In the genomic region with DNA sequence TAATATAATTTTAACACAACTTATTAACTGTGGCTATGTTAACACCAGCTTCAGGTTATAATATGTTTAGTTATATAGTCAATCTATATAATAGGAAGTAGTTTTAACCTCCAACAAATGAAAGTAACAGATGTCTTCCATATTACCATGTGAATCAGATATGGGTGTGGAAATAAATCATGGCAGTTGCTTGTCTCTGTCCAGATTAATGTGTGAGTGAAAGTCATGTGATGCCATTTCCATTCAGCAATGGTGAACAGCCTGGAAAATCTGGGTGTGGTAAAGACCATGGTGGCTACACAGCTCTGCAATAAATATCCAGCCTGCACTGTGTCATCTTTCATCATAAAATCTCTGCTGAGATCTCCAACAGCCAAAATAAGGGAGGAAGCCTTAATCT, we compare ENCODE assay signal across 27 cellular contexts. TPM values are rescaled to one million over a fixed set of nuclear protein-coding genes. Genes with fewer than 3 reads are reported as not detected.
A peak's percentile ranks its signal among the peaks of the same experiment; 100 is the strongest.
DNase-seq lines count a peak whose midpoint lies in the region; ATAC-seq, FAIRE-seq and TF ChIP-seq lines count a peak whose summit lies in the region.
"Had no signal": no experiment of that assay in that cellular context is flagged by ENCODE, and none has a peak within 500 bp of the region (broad histone marks: within the 10 kb centered on the region; RNA-seq: fewer than 3 reads in every experiment).

No MANE protein-coding gene starts in this region.

- intact Hi-C loops in K562 (cut with micrococcal nuclease) (no loop called here), mucosa of descending colon (cut with DNase I, micrococcal nuclease) (no loop called here)

- no peak for FAIRE-seq in K562 (lab: Jason Lieb, UNC)
- FAIRE-seq: GM12892, H54, RCC 7860 had no signal

- POLR2A ChIA-PET in K562 (lab: Yijun Ruan, JAX) = no interaction called here

- CTCF ChIA-PET in K562 (lab: Yijun Ruan, JAX; ENCODE audit: low intra/inter-chr PET ratio) = no interaction called here

- BruUV-seq in K562 (replicated peaks; lab: Mats Ljungman, UMichigan) = no TSS peak

- H2AFZ ChIP-seq in K562 (ENCODE audit: low read depth, low read length) = no peak overlapping the region

- H3K79me2 ChIP-seq in K562 (ENCODE audit: control insufficient read depth, insufficient read depth, low read length) = no peaks in the 10 kb centered on the region

- no peak for TF ChIP-seq POLR2A in K562 (conservative IDR thresholded peaks at IDR 0.05)

- H3K9me3 ChIP-seq in K562 (replicated peaks; ENCODE audit: control insufficient read depth, insufficient read depth, low read depth, low read length) = no peaks in the 10 kb centered on the region
- H3K9me3 ChIP-seq in mucosa of descending colon = no peaks in the 10 kb centered on the region
- H3K9me3 ChIP-seq: BLaER1 treated with 17β-estradiol and CSF1 and Interleukin-3, amounts not matched to agents 10 nM and 100 nM had no signal

- ATAC-seq in K562 (no peak), mucosa of descending colon (peak; percentile 7)
- ATAC-seq: SK-N-SH treated with all-trans-retinoic acid at 6 μM for 48 hours, T-helper 17 cell had no signal

- peak; percentile 34 for DNase-seq in NCI-H2171 treated with DMSO at 0.1 percent for 48 hours (lab: John Stamatoyannopoulos, UW)
- DNase-seq in NCI-H2171 (lab: John Stamatoyannopoulos, UW) = no peak
- peak; percentile 13 for DNase-seq in LHCN-M2 (ENCODE audit: low read depth)
- DNase-seq in K562 (ENCODE audit: extremely low read depth in 1 of 4, low spot score in 3 of 4) = no peak
- no peak for DNase-seq in mucosa of descending colon
- DNase-seq in AG08395 (ENCODE audit: low spot score) = no peak
- DNase-seq in COLO668 (lab: John Stamatoyannopoulos, UW; ENCODE audit: unreplicated experiment) = no peak
- DNase-seq in NCI-H1105 (lab: John Stamatoyannopoulos, UW) = no peak
- DNase-seq: 8988T; AML-193; CD4-positive, alpha-beta T cell; COR-L47; DMS79 treated with DMSO at 0.1 percent for 48 hours; GF-D8; Kasumi-1; NCI-H1417; NCI-H1694; NCI-H2029 treated with DMSO at 0.1 percent for 48 hours; SIG-M5; T-helper 17 cell had no signal

- no peak for TF ChIP-seq RAD21 in K562 (CRISPR knock-in tag; conservative IDR thresholded peaks at IDR 0.05 in 1 of 2, IDR thresholded peaks at IDR 0.05 in 1 of 2)

- H4K20me1 ChIP-seq in K562 (replicated peaks; ENCODE audit: control insufficient read depth, insufficient read depth, low read length) = no peaks in the 10 kb centered on the region
- H4K20me1 ChIP-seq: BLaER1 treated with 17β-estradiol and CSF1 and Interleukin-3, amounts not matched to agents 10 nM and 100 nM had no signal

- in situ Hi-C loops in K562 (cut with MboI) = no loop called here

- no peaks in the 10 kb centered on the region for H3K36me3 ChIP-seq in K562 (ENCODE audit: control insufficient read depth, insufficient read depth, low read length)
- H3K36me3 ChIP-seq in mucosa of descending colon (ENCODE audit: low read depth) = no peaks in the 10 kb centered on the region
- H3K36me3 ChIP-seq: BLaER1 treated with 17β-estradiol and CSF1 and Interleukin-3, amounts not matched to agents 10 nM and 100 nM had no signal

- no peak overlapping the region for H3K9ac ChIP-seq in K562 (ENCODE audit: insufficient read depth in 1 of 2, low read depth in 2 of 2, low read length in 2 of 2)
- H3K9ac ChIP-seq: BLaER1 treated with 17β-estradiol and CSF1 and Interleukin-3, amounts not matched to agents 10 nM and 100 nM had no signal

- H3K4me2 ChIP-seq in K562 (ENCODE audit: insufficient read depth, low read length) = no peak overlapping the region
- H3K4me2 ChIP-seq: BLaER1 treated with 17β-estradiol and CSF1 and Interleukin-3, amounts not matched to agents 10 nM and 100 nM had no signal

- H3K4me1 ChIP-seq in K562 (replicated peaks in 1 of 2; ENCODE audit: control insufficient read depth in 2 of 2, insufficient read depth in 2 of 2, low read length in 2 of 2) = no peaks in the 10 kb centered on the region
- H3K4me1 ChIP-seq in mucosa of descending colon (ENCODE audit: low read depth) = no peaks in the 10 kb centered on the region

- no peaks in the 10 kb centered on the region for H3K27me3 ChIP-seq in K562 (ENCODE audit: control insufficient read depth in 2 of 2, insufficient read depth in 2 of 2, low read length in 2 of 2)
- H3K27me3 ChIP-seq: BLaER1 treated with 17β-estradiol and CSF1 and Interleukin-3, amounts not matched to agents 10 nM and 100 nM had no signal

- TF ChIP-seq EP300 in K562 (IDR thresholded peaks at IDR 0.05; ENCODE audit: low read length) = no peak

- no peaks in the 10 kb centered on the region for H3K9me1 ChIP-seq in K562 (ENCODE audit: control insufficient read depth, insufficient read depth, low read length)

- H3K4me3 ChIP-seq in K562 (no peak overlapping the region), mucosa of descending colon (no peak overlapping the region)
- H3K4me3 ChIP-seq: BLaER1 treated with 17β-estradiol and CSF1 and Interleukin-3, amounts not matched to agents 10 nM and 100 nM had no signal

- TF ChIP-seq CTCF in K562 (IDR thresholded peaks at IDR 0.05 in 2 of 3, conservative IDR thresholded peaks at IDR 0.05 in 1 of 3; ENCODE audit: insufficient read depth in 2 of 3, low read depth in 1 of 3, low read length in 3 of 3) (no peak), mucosa of descending colon (IDR thresholded peaks at IDR 0.05) (no peak)

- no peak overlapping the region for H3K27ac ChIP-seq in K562 (ENCODE audit: extremely low read depth, low read depth, low read length)
- H3K27ac ChIP-seq: BLaER1 treated with 17β-estradiol and CSF1 and Interleukin-3, amounts not matched to agents 10 nM and 100 nM had no signal

RNA-seq across cellular contexts. Expression of a gene that starts 27.8 kb away (rescaled TPM):
- total RNA-seq in LHCN-M2 (2014; rRNA removed) = not detected in 2 replicates
- polyA plus RNA-seq in LHCN-M2 (2012) = not detected
- total RNA-seq in K562 (2011; cell fraction: chromatin; rRNA removed; ENCODE audit: low replicate concordance) = 2.3 and 6.4 TPM in 2 replicates
- total RNA-seq in K562 (2011; cell fraction: nucleolus; rRNA removed) = 2.3 and 3.6 TPM in 2 replicates
- 3.8 and 4.1 TPM in 2 replicates for total RNA-seq in K562 (2011; cell fraction: nucleoplasm; rRNA removed)
- 2.8 TPM in 2 replicates for total RNA-seq in K562 (2014; rRNA removed)
- 4.0 and 5.5 TPM in 2 replicates for total RNA-seq in K562 (2014; rRNA removed; fragmentation: Illumina TruSeq; extraction: Trizol)
- total RNA-seq in K562 (2015; rRNA removed; fragmentation: Illumina TruSeq; extraction: Trizol) = 2.4 and 2.5 TPM in 2 replicates
- 2.0 and 2.8 TPM in 2 replicates for total RNA-seq in K562 (2021)
- polyA plus RNA-seq in K562 (2011; rRNA removed) = 4.0 and 23.6 TPM in 2 replicates
- polyA plus RNA-seq in K562 (2011; cell fraction: cytosol; rRNA removed) = 2.3 and 15.2 TPM in 2 replicates
- polyA plus RNA-seq in K562 (2011; cell fraction: nucleus; rRNA removed) = 5.1 and 30.7 TPM in 2 replicates
- 1.5 and 4.2 TPM in 2 replicates for polyA plus RNA-seq in K562 (2012)
- polyA plus RNA-seq in K562 (2014; fragmentation: Illumina TruSeq; extraction: Trizol) = 5.4 and 6.5 TPM in 2 replicates
- 1 to 10 TPM; 3.9 to 6.0 TPM for polyA plus RNA-seq in K562 (2014; fragmentation: Nextera tagmentation; extraction: Ambion mirVana)
- 3.6 and 4.7 TPM in 2 replicates for polyA plus RNA-seq in K562 (2014; rRNA removed)
- polyA minus RNA-seq in K562 (2011; rRNA and poly(A)+ RNA removed) = 3.4 and 28.1 TPM in 2 replicates
- 1.1 and 6.2 TPM in 2 replicates for polyA minus RNA-seq in K562 (2011; cell fraction: cytosol; rRNA and poly(A)+ RNA removed)
- 3.8 and 29.0 TPM in 2 replicates for polyA minus RNA-seq in K562 (2011; cell fraction: nucleus; rRNA and poly(A)+ RNA removed)
- total RNA-seq in mucosa of descending colon = 100 to 1,000 TPM in 1 of 3 donors, 10 to 100 TPM in 2; 24.2 to 106 (median 70.6) TPM
- total RNA-seq: CD4-positive, alpha-beta T cell; MCF 10A; T-helper 17 cell had no signal
- polyA plus RNA-seq: AG04450 had no signal

RNA-seq across cellular contexts. Expression of a gene that starts 33.7 kb away (rescaled TPM):
- total RNA-seq in LHCN-M2 (2014; rRNA removed) (32.5 and 42.2 TPM in 2 replicates), K562 (2014; rRNA removed) (15.8 TPM in 2 replicates), K562 (2014; rRNA removed; fragmentation: Illumina TruSeq; extraction: Trizol) (29.4 and 33.8 TPM in 2 replicates), K562 (2015; rRNA removed; fragmentation: Illumina TruSeq; extraction: Trizol) (20.5 and 24.6 TPM in 2 replicates), K562 (2021) (21.7 and 24.6 TPM in 2 replicates), mucosa of descending colon (10 to 100 TPM; 24.6 to 42.4 (median 30.2) TPM)
- 6.0 TPM for polyA plus RNA-seq in LHCN-M2 (2012)
- 24.2 and 68.9 TPM in 2 replicates for total RNA-seq in K562 (2011; cell fraction: chromatin; rRNA removed; ENCODE audit: low replicate concordance)
- total RNA-seq in K562 (2011; cell fraction: nucleolus; rRNA removed) = 6.7 and 9.7 TPM in 2 replicates
- total RNA-seq in K562 (2011; cell fraction: nucleoplasm; rRNA removed) = 22.9 and 30.3 TPM in 2 replicates
- polyA plus RNA-seq in K562 (2011; rRNA removed) (16.1 and 22.9 TPM in 2 replicates), K562 (2014; fragmentation: Illumina TruSeq; extraction: Trizol) (15.3 and 16.7 TPM in 2 replicates), K562 (2014; fragmentation: Nextera tagmentation; extraction: Ambion mirVana) (10 to 100 TPM; 10.5 to 14.9 TPM), K562 (2014; rRNA removed) (10.5 and 10.7 TPM in 2 replicates)
- 3.6 and 4.6 TPM in 2 replicates for polyA plus RNA-seq in K562 (2011; cell fraction: cytosol; rRNA removed)
- polyA plus RNA-seq in K562 (2011; cell fraction: nucleus; rRNA removed) = 14.4 and 21.9 TPM in 2 replicates
- 8.7 and 9.5 TPM in 2 replicates for polyA plus RNA-seq in K562 (2012)
- 42.8 and 53.3 TPM in 2 replicates for polyA minus RNA-seq in K562 (2011; rRNA and poly(A)+ RNA removed)
- 9.6 and 11.5 TPM in 2 replicates for polyA minus RNA-seq in K562 (2011; cell fraction: cytosol; rRNA and poly(A)+ RNA removed)
- 27.5 and 46.8 TPM in 2 replicates for polyA minus RNA-seq in K562 (2011; cell fraction: nucleus; rRNA and poly(A)+ RNA removed)

RNA-seq across cellular contexts. Expression of a gene that starts 50.3 kb away (rescaled TPM):
- total RNA-seq in LHCN-M2 (2014; rRNA removed) (18.5 and 28.4 TPM in 2 replicates), K562 (2014; rRNA removed) (0.41 and 0.59 TPM in 2 replicates), K562 (2014; rRNA removed; fragmentation: Illumina TruSeq; extraction: Trizol) (0.48 and 0.91 TPM in 2 replicates), K562 (2015; rRNA removed; fragmentation: Illumina TruSeq; extraction: Trizol) (0.87 and 1.0 TPM in 2 replicates), K562 (2021) (0.44 and 0.45 TPM in 2 replicates), mucosa of descending colon (10 to 100 TPM; 16.9 to 27.6 (median 22.8) TPM)
- polyA plus RNA-seq in LHCN-M2 (2012) = 7.5 TPM
- 0.05 and 0.42 TPM in 2 replicates for total RNA-seq in K562 (2011; cell fraction: chromatin; rRNA removed; ENCODE audit: low replicate concordance)
- not detected in 2 replicates for total RNA-seq in K562 (2011; cell fraction: nucleolus; rRNA removed)
- not detected in 2 replicates for total RNA-seq in K562 (2011; cell fraction: nucleoplasm; rRNA removed)
- polyA plus RNA-seq in K562 (2011; rRNA removed) (0.07 and 0.15 TPM in 2 replicates), K562 (2014; fragmentation: Illumina TruSeq; extraction: Trizol) (0.33 and 0.55 TPM in 2 replicates), K562 (2014; fragmentation: Nextera tagmentation; extraction: Ambion mirVana) (under 1 TPM; 0.44 to 0.48 TPM), K562 (2014; rRNA removed) (0.32 and 1.1 TPM in 2 replicates)
- polyA plus RNA-seq in K562 (2011; cell fraction: cytosol; rRNA removed) = under 0.01 TPM in 1 of 2 replicates, not detected in the other
- 0.21 and 0.23 TPM in 2 replicates for polyA plus RNA-seq in K562 (2011; cell fraction: nucleus; rRNA removed)
- 0.53 and 1.3 TPM in 2 replicates for polyA plus RNA-seq in K562 (2012)
- polyA minus RNA-seq in K562 (2011; rRNA and poly(A)+ RNA removed) = 0.03 and 0.04 TPM in 2 replicates
- not detected in 2 replicates for polyA minus RNA-seq in K562 (2011; cell fraction: cytosol; rRNA and poly(A)+ RNA removed)
- 0.11 and 0.13 TPM in 2 replicates for polyA minus RNA-seq in K562 (2011; cell fraction: nucleus; rRNA and poly(A)+ RNA removed)

Comparison
In these comparisons a context has a peak if more than half of its experiments do, and no peak if none do; other contexts are left out.
1. DNase-seq: peak in NCI-H2171 treated with DMSO at 0.1 percent for 48 hours (single experiment) and LHCN-M2 (single experiment); none in NCI-H2171 (single experiment), K562 (0 of 4), mucosa of descending colon (0 of 3), AG08395 (single experiment), COLO668 (single experiment) and NCI-H1105 (single experiment).